In genomic region chr19:47176071-47176626, GRCh38 we compare ENCODE assay signal across 12 cellular contexts. TPM values are rescaled to one million over a fixed set of nuclear protein-coding genes. Genes with fewer than 3 reads are reported as not detected.
A peak's percentile ranks its signal among the peaks of the same experiment; 100 is the strongest.
DNase-seq lines count a peak whose midpoint lies in the region; ATAC-seq and TF ChIP-seq lines count a peak whose summit lies in the region.
"Had no signal": no experiment of that assay in that cellular context is flagged by ENCODE, and none has a peak within 500 bp of the region (broad histone marks: within the 10 kb centered on the region; RNA-seq: fewer than 3 reads in every experiment).

No MANE protein-coding gene starts in this region.

- H3K9me3 Mint-ChIP-seq in activated CD4-positive, alpha-beta memory T cell treated with anti-CD3 and anti-CD28 coated beads, Interleukin-2, amount 10 ng/mL, durations not matched to agents 7 days and 5 days = no peaks in the 10 kb centered on the region
- no peaks in the 10 kb centered on the region for H3K9me3 Mint-ChIP-seq in stimulated activated effector memory CD8-positive, alpha-beta T cell treated with anti-CD3 and anti-CD28 coated beads, Interleukin-12 subunit alpha, Interleukin-12 subunit beta, amount 100 ng/mL, for 72 hours

- POLR2A ChIA-PET in SK-N-SH (lab: Yijun Ruan, JAX) = no interaction called here
- POLR2A ChIA-PET in activated CD4-positive, alpha-beta memory T cell treated with anti-CD3 and anti-CD28 coated beads, Interleukin-2, amount 10 ng/mL, durations not matched to agents 7 days and 5 days (lab: Charles Lee) = interaction anchor here (0.7 to 2.6 kb wide), 7 partner anchors 9 to 327 kb away, joined by 3 to 20 read pairs (median 4); no protein-coding TSS in a partner anchor

- peaks cover 57% of the 10 kb centered on the region for H3K4me1 Mint-ChIP-seq in activated CD4-positive, alpha-beta memory T cell treated with anti-CD3 and anti-CD28 coated beads, Interleukin-2, amount 10 ng/mL, durations not matched to agents 7 days and 5 days
- peaks cover 45% of the 10 kb centered on the region for H3K4me1 Mint-ChIP-seq in stimulated activated effector memory CD8-positive, alpha-beta T cell treated with anti-CD3 and anti-CD28 coated beads, Interleukin-12 subunit alpha, Interleukin-12 subunit beta, amount 100 ng/mL, for 72 hours

- H3F3A ChIP-seq in SK-N-SH (replicated peaks; ENCODE audit: insufficient read depth) = peaks cover 41% of the 10 kb centered on the region

- no peaks in the 10 kb centered on the region for H3K9me2 ChIP-seq in SK-N-SH

- CTCF ChIA-PET in SK-N-SH (lab: Yijun Ruan, JAX) = no interaction called here
- CTCF ChIA-PET in activated CD4-positive, alpha-beta memory T cell treated with anti-CD3 and anti-CD28 coated beads, Interleukin-2, amount 10 ng/mL, durations not matched to agents 7 days and 5 days (lab: Charles Lee) = interaction anchor here (1.0 to 1.3 kb wide), 2 partner anchors 10 to 68 kb away, joined by 4 to 6 read pairs; no protein-coding TSS in a partner anchor

- H3K27me3 Mint-ChIP-seq in activated CD4-positive, alpha-beta memory T cell treated with anti-CD3 and anti-CD28 coated beads, Interleukin-2, amount 10 ng/mL, durations not matched to agents 7 days and 5 days = no peaks in the 10 kb centered on the region

- ATAC-seq in SK-N-SH treated with all-trans-retinoic acid at 6 μM for 48 hours = no peak; the same call in 2 of the 3 replicates
- ATAC-seq in stimulated activated effector memory CD8-positive, alpha-beta T cell treated with anti-CD3 and anti-CD28 coated beads, Interleukin-12 subunit alpha, Interleukin-12 subunit beta, amount 100 ng/mL, for 72 hours = no peak
- ATAC-seq in psoas muscle = no peak
- ATAC-seq in HG03432 (IDR thresholded peaks at IDR 0.05; ENCODE audit: unreplicated experiment) = no peak

- peaks cover 82% of the 10 kb centered on the region for H3K79me2 ChIP-seq in SK-N-SH (ENCODE audit: insufficient read depth)
- peaks cover 9% of the 10 kb centered on the region for H3K79me2 ChIP-seq in fibroblast of lung (ENCODE audit: control insufficient read depth, insufficient read depth, low read length)

- no peak overlapping the region for H2AFZ ChIP-seq in SK-N-SH (ENCODE audit: low read depth)
- H2AFZ ChIP-seq in fibroblast of lung (ENCODE audit: low read length) = no peak overlapping the region

- H3K36me3 Mint-ChIP-seq in activated CD4-positive, alpha-beta memory T cell treated with anti-CD3 and anti-CD28 coated beads, Interleukin-2, amount 10 ng/mL, durations not matched to agents 7 days and 5 days (ENCODE audit: low read depth) = peaks cover 66% of the 10 kb centered on the region
- H3K36me3 Mint-ChIP-seq in stimulated activated effector memory CD8-positive, alpha-beta T cell treated with anti-CD3 and anti-CD28 coated beads, Interleukin-12 subunit alpha, Interleukin-12 subunit beta, amount 100 ng/mL, for 72 hours = peaks cover 93% of the 10 kb centered on the region

- H3K9me3 ChIP-seq in SK-N-SH (no peaks in the 10 kb centered on the region), fibroblast of lung (ENCODE audit: control insufficient read depth, insufficient read depth, low read depth, low read length) (no peaks in the 10 kb centered on the region), psoas muscle (no peaks in the 10 kb centered on the region)
- H3K9me3 ChIP-seq: neutrophil had no signal

- no peak for TF ChIP-seq RAD21 in SK-N-SH (IDR thresholded peaks at IDR 0.05; ENCODE audit: low read length)

- H3K4me2 ChIP-seq in SK-N-SH (peak overlapping the region; percentile 61; the same call in 1 of the 2 replicates), fibroblast of lung (ENCODE audit: extremely low read depth, insufficient read depth, low read length) (no peak overlapping the region)

- H3K27ac Mint-ChIP-seq in activated CD4-positive, alpha-beta memory T cell treated with anti-CD3 and anti-CD28 coated beads, Interleukin-2, amount 10 ng/mL, durations not matched to agents 7 days and 5 days = peak overlapping the region; percentile 81
- no peak overlapping the region for H3K27ac Mint-ChIP-seq in stimulated activated effector memory CD8-positive, alpha-beta T cell treated with anti-CD3 and anti-CD28 coated beads, Interleukin-12 subunit alpha, Interleukin-12 subunit beta, amount 100 ng/mL, for 72 hours

- H3K27me3 ChIP-seq in SK-N-SH (ENCODE audit: insufficient read depth) = no peaks in the 10 kb centered on the region
- H3K27me3 ChIP-seq in fibroblast of lung (ENCODE audit: control insufficient read depth, insufficient read depth, low read length) = no peaks in the 10 kb centered on the region
- H3K27me3 ChIP-seq in psoas muscle (ENCODE audit: insufficient read depth in 3 of 3, low read length in 2 of 3) = no peaks in the 10 kb centered on the region
- H3K27me3 ChIP-seq: neutrophil had no signal

- WGBS in SK-N-SH (ENCODE audit: low lambda C conversion rate) = 86% methylated on average over 5 of the region's 5 CpGs
- 73 to 78% (median 77%) methylated on average over 5 of the region's 5 CpGs for WGBS in psoas muscle, 3 donors

- TF ChIP-seq CTCF in SK-N-SH (IDR thresholded peaks at IDR 0.05) (no peak), fibroblast of lung (conservative IDR thresholded peaks at IDR 0.05 in 1 of 2, IDR thresholded peaks at IDR 0.05 in 1 of 2; ENCODE audit: low read depth in 1 of 2, low read length in 2 of 2) (no peak), psoas muscle (IDR thresholded peaks at IDR 0.05) (no peak)

- H3K9ac ChIP-seq in SK-N-SH = peak overlapping the region; percentile 43; the same call in 1 of the 2 replicates
- H3K9ac ChIP-seq in fibroblast of lung (ENCODE audit: insufficient read depth, low read length) = no peak overlapping the region

- H3K4me3 Mint-ChIP-seq in activated CD4-positive, alpha-beta memory T cell treated with anti-CD3 and anti-CD28 coated beads, Interleukin-2, amount 10 ng/mL, durations not matched to agents 7 days and 5 days = no peak overlapping the region
- peak overlapping the region; percentile 36 for H3K4me3 Mint-ChIP-seq in stimulated activated effector memory CD8-positive, alpha-beta T cell treated with anti-CD3 and anti-CD28 coated beads, Interleukin-12 subunit alpha, Interleukin-12 subunit beta, amount 100 ng/mL, for 72 hours

- H3K36me3 ChIP-seq in SK-N-SH (replicated peaks in 1 of 2; ENCODE audit: control insufficient read depth in 1 of 2, insufficient read depth in 2 of 2, low read length in 1 of 2) = peaks cover 10 to 31% of the 10 kb centered on the region in 2 experiments
- peaks cover 4% of the 10 kb centered on the region for H3K36me3 ChIP-seq in fibroblast of lung (ENCODE audit: control insufficient read depth, insufficient read depth, low read length)
- H3K36me3 ChIP-seq in psoas muscle (ENCODE audit: insufficient read depth in 1 of 2, low read depth in 1 of 2) = peaks cover 3 to 56% of the 10 kb centered on the region in 2 donors

- H3K4me1 ChIP-seq in SK-N-SH (ENCODE audit: control insufficient read depth in 1 of 2, insufficient read depth in 2 of 2, low read depth in 1 of 2, low read length in 1 of 2) = peaks cover 0 to 15% of the 10 kb centered on the region in 2 experiments; a peak in 3 of 4 replicates
- H3K4me1 ChIP-seq in fibroblast of lung (ENCODE audit: control insufficient read depth, extremely low read depth, insufficient read depth, low read length) = peaks cover 4% of the 10 kb centered on the region
- no peaks in the 10 kb centered on the region for H3K4me1 ChIP-seq in psoas muscle

- TF ChIP-seq EP300 in SK-N-SH (IDR thresholded peaks at IDR 0.05; ENCODE audit: borderline replicate concordance in 1 of 2, low read depth in 1 of 2, low read length in 1 of 2) = no peak

- DNase-seq in SK-N-SH = no peak
- DNase-seq in activated CD4-positive, alpha-beta memory T cell treated with anti-CD3 and anti-CD28 coated beads, Interleukin-2, amount 10 ng/mL, durations not matched to agents 7 days and 5 days = no peak
- DNase-seq in fibroblast of lung (ENCODE audit: low read depth in 2 of 2) = peak; percentile 78 to 88
- DNase-seq in stimulated activated effector memory CD8-positive, alpha-beta T cell treated with anti-CD3 and anti-CD28 coated beads, Interleukin-12 subunit alpha, Interleukin-12 subunit beta, amount 100 ng/mL, for 72 hours (ENCODE audit: low spot score in 2 of 2) = no peak
- DNase-seq in psoas muscle = no peak
- DNase-seq in kidney glomerular epithelial cell (lab: John Stamatoyannopoulos, UW) = no peak
- DNase-seq: foreskin melanocyte, NCI-H748 treated with DMSO at 0.1 percent for 48 hours had no signal

- H4K20me1 ChIP-seq in SK-N-SH (ENCODE audit: insufficient read depth) (peaks cover 40% of the 10 kb centered on the region), fibroblast of lung (ENCODE audit: control insufficient read depth, extremely low read depth, insufficient read depth, low read length) (no peaks in the 10 kb centered on the region)

- intact Hi-C loops in psoas muscle (cut with DNase I) = no loop called here

- H3K27ac ChIP-seq in SK-N-SH (ENCODE audit: low read depth in 2 of 2, low read length in 1 of 2) = peak overlapping the region; percentile 62 to 84; a peak in 3 of 4 replicates
- peak overlapping the region; percentile 13 for H3K27ac ChIP-seq in fibroblast of lung (ENCODE audit: insufficient read depth, low read length)
- no peak overlapping the region for H3K27ac ChIP-seq in psoas muscle
- H3K27ac ChIP-seq: 22Rv1, neutrophil had no signal

- H3K4me3 ChIP-seq in SK-N-SH (ENCODE audit: low read depth in 2 of 2, low read length in 1 of 2) (no peak overlapping the region), fibroblast of lung (replicated peaks in 1 of 4; ENCODE audit: control extremely low read depth in 1 of 4, insufficient read depth in 1 of 4, low read depth in 3 of 4, low read length in 4 of 4) (no peak overlapping the region), psoas muscle (no peak overlapping the region)

RNA-seq across cellular contexts. Expression of gene SAE1, which starts 45.5 kb away (rescaled TPM):
- polyA plus RNA-seq in SK-N-SH (2012; rRNA removed) (123 and 126 TPM in 2 replicates), fibroblast of lung (152 and 218 TPM in 2 replicates), psoas muscle (10 to 100 TPM; 30.7 to 63.4 (median 62.0) TPM)
- 137 and 140 TPM in 2 replicates for polyA plus RNA-seq in SK-N-SH (2012; cell fraction: cytosol; rRNA removed)
- 44.7 and 62.7 TPM in 2 replicates for polyA plus RNA-seq in SK-N-SH (2012; cell fraction: nucleus; rRNA removed)
- 100 to 1,000 TPM; 150 TPM for total RNA-seq in activated CD4-positive, alpha-beta memory T cell treated with anti-CD3 and anti-CD28 coated beads, Interleukin-2, amount 10 ng/mL, durations not matched to agents 7 days and 5 days
- total RNA-seq in fibroblast of lung (80.9 and 97.9 TPM in 2 replicates), psoas muscle (10 to 100 TPM; 37.8 to 55.8 (median 41.5) TPM)
- polyA plus RNA-seq in fibroblast of lung (2012) = 123 and 184 TPM in 2 replicates
- 69.5 and 81.7 TPM in 2 replicates for polyA minus RNA-seq in fibroblast of lung (ENCODE audit: low replicate concordance)

RNA-seq across cellular contexts. Expression of gene BBC3, which starts 54.9 kb away (rescaled TPM):
- polyA plus RNA-seq in SK-N-SH (2012; rRNA removed) (14.5 and 16.1 TPM in 2 replicates), fibroblast of lung (1.4 and 2.4 TPM in 2 replicates), psoas muscle (1 to 10 TPM; 2.7 to 6.6 (median 2.9) TPM)
- polyA plus RNA-seq in SK-N-SH (2012; cell fraction: cytosol; rRNA removed) = 9.9 and 12.9 TPM in 2 replicates
- 14.3 and 14.4 TPM in 2 replicates for polyA plus RNA-seq in SK-N-SH (2012; cell fraction: nucleus; rRNA removed)
- total RNA-seq in activated CD4-positive, alpha-beta memory T cell treated with anti-CD3 and anti-CD28 coated beads, Interleukin-2, amount 10 ng/mL, durations not matched to agents 7 days and 5 days = 10 to 100 TPM; 17.3 to 19.0 TPM
- total RNA-seq in fibroblast of lung (37.7 and 38.3 TPM in 2 replicates), psoas muscle (10 to 100 TPM in 1 of 4 donors, 1 to 10 TPM in 3; 2.7 to 32.5 (median 4.7) TPM)
- 6.2 and 8.5 TPM in 2 replicates for polyA plus RNA-seq in fibroblast of lung (2012)
- polyA minus RNA-seq in fibroblast of lung (ENCODE audit: low replicate concordance) = 2.6 and 3.8 TPM in 2 replicates

Comparison
In these comparisons a context has a peak if more than half of its experiments do, and no peak if none do; other contexts are left out.
1. DNase-seq: peak in fibroblast of lung (2 of 2); none in SK-N-SH (single experiment), activated CD4-positive, alpha-beta memory T cell treated with anti-CD3 and anti-CD28 coated beads, Interleukin-2, amount 10 ng/mL, durations not matched to agents 7 days and 5 days (single experiment), stimulated activated effector memory CD8-positive, alpha-beta T cell treated with anti-CD3 and anti-CD28 coated beads, Interleukin-12 subunit alpha, Interleukin-12 subunit beta, amount 100 ng/mL, for 72 hours (0 of 2), psoas muscle (0 of 2) and kidney glomerular epithelial cell (single experiment).